In genomic region chr19:5083547-5083965, GRCh38 we compare ENCODE assay signal across 1 cellular context.
TF ChIP-seq lines count a peak whose summit lies in the region.

No MANE protein-coding gene starts in this region.

TF ChIP-seq in HepG2, 621 proteins besides CTCF, POLR2A, EP300 and RAD21 (continued from another document):
- TF ChIP-seq ZNF142 (CRISPR knock-in tag; IDR thresholded peaks at IDR 0.05) (no peak), ZNF367 (CRISPR knock-in tag; IDR thresholded peaks at IDR 0.05; ENCODE audit: borderline replicate concordance) (no peak), RNF2 (conservative IDR thresholded peaks at IDR 0.05; ENCODE audit: low read depth) (no peak), ZNF292 (CRISPR knock-in tag; IDR thresholded peaks at IDR 0.05; ENCODE audit: borderline replicate concordance, low read depth) (no peak), NPAS2 (CRISPR knock-in tag; IDR thresholded peaks at IDR 0.05; ENCODE audit: borderline replicate concordance) (no peak), PHF8 (CRISPR knock-in tag; IDR thresholded peaks at IDR 0.05) (no peak), SKI (IDR thresholded peaks at IDR 0.05; ENCODE audit: partially characterized antibody) (no peak), ZNF343 (CRISPR knock-in tag; IDR thresholded peaks at IDR 0.05) (no peak)
